Comparison of ENCODE assay signal across 10 cellular contexts in the genomic region with DNA sequence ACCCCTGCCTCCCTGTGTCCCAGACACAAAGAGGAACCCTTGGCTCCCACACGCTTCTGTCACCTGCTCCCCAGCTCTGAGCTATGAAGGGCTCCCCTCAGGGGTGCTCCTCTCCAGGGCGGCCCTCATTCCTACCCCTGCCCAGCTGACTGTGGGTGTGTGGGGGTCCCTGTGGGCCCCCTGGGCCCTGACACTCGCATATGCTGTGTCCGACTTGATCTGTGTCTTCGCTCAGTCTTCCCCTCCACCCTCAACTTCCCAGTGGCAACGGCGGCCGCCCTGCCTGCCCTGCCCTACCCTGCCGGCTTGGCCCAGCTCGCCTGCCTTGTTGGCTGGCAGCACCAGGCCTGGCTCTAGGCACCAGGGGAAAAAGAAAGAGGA. TPM values are rescaled to one million over a fixed set of nuclear protein-coding genes. Genes with fewer than 3 reads are reported as not detected.
DNase-seq lines count a peak whose midpoint lies in the region; FAIRE-seq and TF ChIP-seq lines count a peak whose summit lies in the region.
"Had no signal": no experiment of that assay in that cellular context is flagged by ENCODE, and none has a peak within 500 bp of the region (broad histone marks: within the 10 kb centered on the region; RNA-seq: fewer than 3 reads in every experiment).

No MANE protein-coding gene starts in this region.

- peak overlapping the region; percentile 66; the same call in 1 of the 2 replicates for H3K27ac ChIP-seq in C4-2B
- H3K27ac ChIP-seq in HUES6 (ENCODE audit: low read depth, low read length): no peak overlapping the region
- H3K27ac ChIP-seq: epithelial cell of prostate had no signal

- no peaks in the 10 kb centered on the region for H3K9me3 ChIP-seq in HUES6 (ENCODE audit: control insufficient read depth, insufficient read depth, low read depth, low read length)

- intact Hi-C loops in dendritic cell treated with granulocyte-macrophage colony-stimulating factor and Interleukin-4, amounts not matched to agents 40 ng/mL and 50 ng/mL, for 4 days (cut with micrococcal nuclease): no loop called here

- H3K36me3 ChIP-seq in HUES6 (ENCODE audit: control insufficient read depth, insufficient read depth, low read length): no peaks in the 10 kb centered on the region

- H3K4me1 Mint-ChIP-seq in dendritic cell treated with granulocyte-macrophage colony-stimulating factor and Interleukin-4, amounts not matched to agents 40 ng/mL and 50 ng/mL, for 4 days (ENCODE audit: low read depth): peaks cover 30% of the 10 kb centered on the region
- peaks cover 37% of the 10 kb centered on the region for H3K4me1 Mint-ChIP-seq in neural crest cell

- no peak for DNase-seq in neural crest cell (ENCODE audit: low read depth, low spot score)
- DNase-seq in COLO829 (ENCODE audit: low spot score): no peak
- no peak for DNase-seq in GM10248 (ENCODE audit: extremely low spot score)
- DNase-seq in NCI-H1105 (lab: John Stamatoyannopoulos, UW): no peak
- no peak for DNase-seq in GM19239 (ENCODE audit: insufficient read length, low spot score)
- DNase-seq: activated gamma-delta T cell treated with Interleukin-2 at 50 U/mL for 16 hours had no signal

- peaks cover 16% of the 10 kb centered on the region for H3K4me1 ChIP-seq in HUES6 (ENCODE audit: control insufficient read depth, insufficient read depth, low read length)

- CTCF ChIA-PET in GM10248 (lab: Yijun Ruan, JAX): interaction anchor here (7.9 kb wide), 1 partner anchor 10 kb away, joined by 77 read pairs; no protein-coding TSS in a partner anchor

- FAIRE-seq in GM19239 (lab: Jason Lieb, UNC): no peak

- TF ChIP-seq CTCF in C4-2B (conservative IDR thresholded peaks at IDR 0.05) (no peak), neural crest cell (conservative IDR thresholded peaks at IDR 0.05) (no peak), GM10248 (IDR thresholded peaks at IDR 0.05; ENCODE audit: control extremely low read depth, extremely low read depth, low read depth, missing control alignments) (no peak)

- POLR2A ChIA-PET in GM10248 (lab: Yijun Ruan, JAX): no interaction called here

- no peaks in the 10 kb centered on the region for H3K36me3 Mint-ChIP-seq in dendritic cell treated with granulocyte-macrophage colony-stimulating factor and Interleukin-4, amounts not matched to agents 40 ng/mL and 50 ng/mL, for 4 days (ENCODE audit: low read depth)
- H3K36me3 Mint-ChIP-seq in neural crest cell (ENCODE audit: low read depth): no peaks in the 10 kb centered on the region

- H3K9me3 Mint-ChIP-seq in dendritic cell treated with granulocyte-macrophage colony-stimulating factor and Interleukin-4, amounts not matched to agents 40 ng/mL and 50 ng/mL, for 4 days: no peaks in the 10 kb centered on the region
- H3K9me3 Mint-ChIP-seq in neural crest cell: no peaks in the 10 kb centered on the region

- H3K4me3 Mint-ChIP-seq in dendritic cell treated with granulocyte-macrophage colony-stimulating factor and Interleukin-4, amounts not matched to agents 40 ng/mL and 50 ng/mL, for 4 days: peak overlapping the region; percentile 72
- H3K4me3 Mint-ChIP-seq in neural crest cell: peak overlapping the region; percentile 77

- peak overlapping the region; percentile 42 for H3K27ac Mint-ChIP-seq in dendritic cell treated with granulocyte-macrophage colony-stimulating factor and Interleukin-4, amounts not matched to agents 40 ng/mL and 50 ng/mL, for 4 days
- no peak overlapping the region for H3K27ac Mint-ChIP-seq in neural crest cell (ENCODE audit: unreplicated experiment)

- peaks cover 66% of the 10 kb centered on the region for H3K27me3 Mint-ChIP-seq in dendritic cell treated with granulocyte-macrophage colony-stimulating factor and Interleukin-4, amounts not matched to agents 40 ng/mL and 50 ng/mL, for 4 days
- H3K27me3 Mint-ChIP-seq in neural crest cell (ENCODE audit: low read depth): peaks cover 34% of the 10 kb centered on the region

- H3K9ac ChIP-seq in HUES6 (ENCODE audit: low read length): no peak overlapping the region

- H3K4me3 ChIP-seq in HUES6 (ENCODE audit: low read depth, low read length): peak overlapping the region; percentile 59

- peaks cover 56% of the 10 kb centered on the region for H3K27me3 ChIP-seq in HUES6 (ENCODE audit: control insufficient read depth, insufficient read depth, low read length)

RNA-seq across cellular contexts. Expression of gene KCNQ4, which starts 1.2 kb away (rescaled TPM):
- 0.89 and 0.91 TPM in 2 replicates for total RNA-seq in neural crest cell
